ENCODE assay signal across 12 cellular contexts in the genomic region with DNA sequence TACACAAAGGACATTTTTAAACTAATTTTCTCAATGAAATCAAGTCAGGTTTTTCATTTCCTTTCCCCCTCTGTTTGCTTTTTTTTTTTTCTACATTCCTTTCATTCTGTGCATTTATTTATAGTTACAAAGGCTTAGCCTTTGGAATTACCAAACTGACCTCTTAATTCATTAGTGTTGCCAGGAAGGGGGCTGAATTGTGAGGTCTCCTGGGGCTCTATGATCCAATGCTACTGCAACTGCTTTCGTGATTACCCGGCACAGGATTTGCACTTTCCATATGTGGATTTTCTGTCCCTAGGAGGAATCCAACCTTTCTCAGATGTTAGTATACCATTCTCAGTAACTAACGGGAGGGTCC. TPM values are rescaled to one million over a fixed set of nuclear protein-coding genes. Genes with fewer than 3 reads are reported as not detected.
A peak's percentile ranks its signal among the peaks of the same experiment; 100 is the strongest.
DNase-seq lines count a peak whose midpoint lies in the region; ATAC-seq, FAIRE-seq and TF ChIP-seq lines count a peak whose summit lies in the region.
"Had no signal": no experiment of that assay in that cellular context is flagged by ENCODE, and none has a peak within 500 bp of the region (broad histone marks: within the 10 kb centered on the region; RNA-seq: fewer than 3 reads in every experiment).

No MANE protein-coding gene starts in this region.

- 42 to 51% methylated on average over 3 of the region's 3 CpGs for WGBS in heart right ventricle, 2 donors
- 36 to 66% (median 51%) methylated on average over 3 of the region's 3 CpGs for WGBS in heart left ventricle, 4 donors

- no peak for FAIRE-seq in GM12891 (lab: Jason Lieb, UNC)
- FAIRE-seq: D721Med had no signal

- H3K9me3 ChIP-seq in heart right ventricle (no peaks in the 10 kb centered on the region), heart left ventricle (no peaks in the 10 kb centered on the region), ascending aorta (no peaks in the 10 kb centered on the region), lower lobe of right lung (no peaks in the 10 kb centered on the region), upper lobe of right lung (no peaks in the 10 kb centered on the region)

- peaks cover 2 to 82% (median 59%) of the 10 kb centered on the region in 9 donors for H3K4me1 ChIP-seq in heart right ventricle
- H3K4me1 ChIP-seq in heart left ventricle = peaks cover 0 to 78% (median 49%) of the 10 kb centered on the region in 12 donors
- peaks cover 11 to 76% of the 10 kb centered on the region in 2 donors for H3K4me1 ChIP-seq in ascending aorta
- peaks cover 87% of the 10 kb centered on the region for H3K4me1 ChIP-seq in lower lobe of right lung
- H3K4me1 ChIP-seq in upper lobe of right lung = peaks cover 80% of the 10 kb centered on the region

- ATAC-seq in heart right ventricle (peak in 1 of 8 donors; percentile 30), heart left ventricle (no peak), lower lobe of right lung (no peak), upper lobe of right lung (no peak)
- ATAC-seq: stimulated activated naive CD8-positive, alpha-beta T cell treated with anti-CD3 and anti-CD28 coated beads, Interleukin-15, Interleukin-2, amounts not matched to agents 100 U/mL and 50 U/mL, for 24 hours had no signal

- H3K27me3 ChIP-seq in heart right ventricle = no peaks in the 10 kb centered on the region
- H3K27me3 ChIP-seq in heart left ventricle = no peaks in the 10 kb centered on the region
- H3K27me3 ChIP-seq in ascending aorta = no peaks in the 10 kb centered on the region
- H3K27me3 ChIP-seq in lower lobe of right lung (ENCODE audit: low read depth) = no peaks in the 10 kb centered on the region
- H3K27me3 ChIP-seq in upper lobe of right lung = no peaks in the 10 kb centered on the region

- DNase-seq in heart right ventricle (no peak), heart left ventricle (no peak), ascending aorta (ENCODE audit: low spot score in 2 of 2) (no peak), lower lobe of right lung (no peak), upper lobe of right lung (no peak), GM12891 (ENCODE audit: insufficient read length, low spot score) (no peak), RKO (ENCODE audit: low spot score) (no peak), NCI-H446 (lab: John Stamatoyannopoulos, UW) (no peak)
- DNase-seq: activated CD8-positive, alpha-beta memory T cell treated with anti-CD3 and anti-CD28 coated beads, Interleukin-2, amount 50 U/mL, for 48 hours; NCI-H1105; stimulated activated naive CD8-positive, alpha-beta T cell treated with anti-CD3 and anti-CD28 coated beads, Interleukin-15, Interleukin-2, amounts not matched to agents 100 U/mL and 50 U/mL, for 24 hours had no signal

- TF ChIP-seq CTCF in heart right ventricle (IDR thresholded peaks at IDR 0.05) = no peak
- no peak for TF ChIP-seq CTCF in heart left ventricle (IDR thresholded peaks at IDR 0.05)
- no peak for TF ChIP-seq CTCF in ascending aorta (IDR thresholded peaks at IDR 0.05)
- TF ChIP-seq CTCF in lower lobe of right lung (IDR thresholded peaks at IDR 0.05) = no peak
- no peak for TF ChIP-seq CTCF in upper lobe of right lung (IDR thresholded peaks at IDR 0.05)

- H3K36me3 ChIP-seq in heart right ventricle (peaks cover 0 to 63% (median 12%) of the 10 kb centered on the region in 9 donors), heart left ventricle (peaks cover 0 to 42% (median 32%) of the 10 kb centered on the region in 9 donors), ascending aorta (peaks cover 37 to 59% of the 10 kb centered on the region in 2 donors), lower lobe of right lung (peaks cover 69% of the 10 kb centered on the region), upper lobe of right lung (peaks cover 57% of the 10 kb centered on the region)

- no peak overlapping the region for H3K4me3 ChIP-seq in heart right ventricle
- H3K4me3 ChIP-seq in heart left ventricle = no peak overlapping the region
- H3K4me3 ChIP-seq in ascending aorta = peak overlapping the region in 1 of 2 donors; percentile 13
- no peak overlapping the region for H3K4me3 ChIP-seq in lower lobe of right lung
- no peak overlapping the region for H3K4me3 ChIP-seq in upper lobe of right lung

- H3K27ac ChIP-seq in heart right ventricle (peak overlapping the region in 7 of 10 donors; percentile 15 to 80 (median 52)), heart left ventricle (peak overlapping the region in 6 of 12 donors; percentile 8 to 65 (median 36)), ascending aorta (peak overlapping the region; percentile 70 to 83), lower lobe of right lung (peak overlapping the region; percentile 47), upper lobe of right lung (peak overlapping the region; percentile 39)

- TF ChIP-seq POLR2A in heart left ventricle (IDR thresholded peaks at IDR 0.05) (no peak), GM12891 (IDR thresholded peaks at IDR 0.05; ENCODE audit: low read depth, low read length) (no peak)

- intact Hi-C loops in heart right ventricle (cut with DNase I) (loop anchor here in 1 of 10 donors (10.0 kb wide), 1 partner anchor 1308 kb away; no protein-coding TSS in a partner anchor), heart left ventricle (cut with DNase I) (no loop called here), ascending aorta (cut with DNase I) (loop anchor here (2.0 to 5.0 kb wide), 3 partner anchors 16 to 165 kb away; a partner anchor contains a TSS), lower lobe of right lung (cut with DNase I) (no loop called here), upper lobe of right lung (cut with DNase I) (no loop called here)

TF ChIP-seq in GM12891, 5 proteins besides CTCF, POLR2A, EP300 and RAD21:
- no peak for TF ChIP-seq PAX5 (IDR thresholded peaks at IDR 0.05; ENCODE audit: insufficient read depth, low read length, severe bottlenecking)
- no peak for TF ChIP-seq POU2F2 (IDR thresholded peaks at IDR 0.05; ENCODE audit: low read depth, low read length)
- no peak for TF ChIP-seq SPI1 (IDR thresholded peaks at IDR 0.05; ENCODE audit: low read depth, low read length)
- TF ChIP-seq TAF1 (IDR thresholded peaks at IDR 0.05; ENCODE audit: low read depth, low read length) = no peak
TF ChIP-seq in GM12891: peak in this region for 0.

RNA-seq across cellular contexts. Expression of a gene that starts 35.3 kb away (rescaled TPM):
- total RNA-seq in heart right ventricle = 10 to 100 TPM; 10.8 to 34.2 (median 24.6) TPM
- 10 to 100 TPM; 18.7 to 19.3 TPM for polyA plus RNA-seq in heart right ventricle
- total RNA-seq in heart left ventricle = 10 to 100 TPM; 10.2 to 55.7 (median 20.9) TPM
- polyA plus RNA-seq in heart left ventricle = 10 to 100 TPM; 13.4 to 21.2 TPM
- 150 TPM for total RNA-seq in ascending aorta
- 127 TPM for total RNA-seq in lower lobe of right lung
- total RNA-seq in upper lobe of right lung = 194 TPM
- 31.6 TPM for polyA plus RNA-seq in GM12891 (2012; ENCODE audit: low read depth, missing spikeins)
